Comparison of ENCODE assay signal across 8 cellular contexts in the genomic region with DNA sequence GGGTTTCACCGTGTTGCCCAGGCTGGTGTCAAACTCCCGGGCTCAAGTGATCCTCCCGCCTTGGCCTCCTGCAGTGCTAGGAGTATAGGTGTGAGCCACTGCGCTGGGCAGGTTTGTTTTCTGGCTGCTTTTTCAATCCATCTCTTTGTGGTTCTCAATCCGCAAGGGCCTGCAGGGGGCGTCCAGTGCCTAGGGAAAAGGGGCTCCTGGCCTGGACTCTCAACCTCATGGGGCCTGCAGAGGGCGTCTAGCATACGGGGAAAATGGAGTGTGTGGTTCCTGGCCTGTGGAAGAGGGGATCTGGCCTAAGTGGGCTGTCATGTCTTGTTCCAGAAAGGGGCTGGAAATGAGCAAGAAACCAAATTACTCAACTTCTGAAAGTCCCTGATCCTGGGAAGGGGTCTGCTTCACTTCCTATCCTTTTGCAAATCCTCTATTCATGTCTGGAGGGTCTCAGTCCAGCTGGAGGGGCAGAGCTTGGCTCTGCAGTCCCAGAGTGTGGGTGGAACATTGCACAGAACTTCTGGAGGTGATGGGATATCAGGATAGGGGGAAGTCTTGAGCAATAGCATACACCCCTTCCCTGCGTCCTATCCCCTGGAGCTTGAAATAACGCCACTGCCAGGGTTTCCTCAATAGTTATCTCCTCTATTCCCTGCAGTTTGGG. TPM values are rescaled to one million over a fixed set of nuclear protein-coding genes. Genes with fewer than 3 reads are reported as not detected.
A peak's percentile ranks its signal among the peaks of the same experiment; 100 is the strongest.
DNase-seq lines count a peak whose midpoint lies in the region; ATAC-seq, FAIRE-seq and TF ChIP-seq lines count a peak whose summit lies in the region.

No MANE protein-coding gene starts in this region.

- no peaks in the 10 kb centered on the region for H3K36me3 ChIP-seq in pancreas

- H3K4me3 ChIP-seq in fibroblast of mammary gland (ENCODE audit: control insufficient read depth, low read depth, low read length) = no peak overlapping the region
- no peak overlapping the region for H3K4me3 ChIP-seq in pancreas

- peak; percentile 56 for DNase-seq in COR-L47 (lab: John Stamatoyannopoulos, UW)
- peak; percentile 80 for DNase-seq in HEK293T (ENCODE audit: extremely low spot score)
- DNase-seq in NOMO-1 (lab: John Stamatoyannopoulos, UW; ENCODE audit: unreplicated experiment in 2 of 2) = peak; percentile 18 to 23
- DNase-seq in activated T-cell treated with anti-CD3 and anti-CD28 coated beads for 1 hour (ENCODE audit: low read depth) = peak; percentile 47
- DNase-seq in fibroblast of mammary gland (ENCODE audit: low read depth) = peak; percentile 79
- peak in 3 of 6 donors; percentile 34 to 80 (median 57) for DNase-seq in pancreas
- DNase-seq in middle frontal gyrus (ENCODE audit: extremely low spot score, low spot score) = no peak

- POLR2A ChIA-PET in HEK293T (lab: Yijun Ruan, JAX) = no interaction called here

- no peaks in the 10 kb centered on the region for H3K27me3 ChIP-seq in pancreas

- TF ChIP-seq CTCF in fibroblast of mammary gland (conservative IDR thresholded peaks at IDR 0.05; ENCODE audit: control insufficient read depth, insufficient read depth, low read depth, low read length) (peak; percentile 95), pancreas (IDR thresholded peaks at IDR 0.05) (peak in 3 of 4 donors; percentile 10 to 45 (median 29))

- ATAC-seq in pancreas (peak in 3 of 4 donors; percentile 82 to 96 (median 89)), GM18858 (IDR thresholded peaks at IDR 0.05; ENCODE audit: unreplicated experiment) (no peak)

- intact Hi-C loops in pancreas (cut with DNase I) = no loop called here

- no peak for FAIRE-seq in pancreas (lab: Jason Lieb, UNC)

- WGBS in pancreas, 2 donors = 43 to 52% methylated on average over 10 of the region's 10 CpGs

- CTCF ChIA-PET in HEK293T (lab: Yijun Ruan, JAX) = interaction anchor here (1.0 to 3.2 kb wide), 3 partner anchors 16 to 27 kb away, joined by 3 to 11 read pairs (median 8); a partner anchor contains a TSS

- no peak overlapping the region for H3K27ac ChIP-seq in pancreas

- no peaks in the 10 kb centered on the region for H3K4me1 ChIP-seq in pancreas

- no peaks in the 10 kb centered on the region for H3K9me3 ChIP-seq in pancreas

TF ChIP-seq in HEK293T, 16 proteins besides CTCF, POLR2A, EP300 and RAD21:
- no peak for TF ChIP-seq TARDBP (IDR thresholded peaks at IDR 0.05)
- TF ChIP-seq FOXM1 (IDR thresholded peaks at IDR 0.05; ENCODE audit: borderline replicate concordance) = no peak
- no peak for TF ChIP-seq ARNT (IDR thresholded peaks at IDR 0.05)
- no peak for TF ChIP-seq SUZ12 (IDR thresholded peaks at IDR 0.05)
- no peak for TF ChIP-seq BHLHE40 (IDR thresholded peaks at IDR 0.05; ENCODE audit: borderline replicate concordance)
- no peak for TF ChIP-seq FOXK2 (IDR thresholded peaks at IDR 0.05)
- TF ChIP-seq L3MBTL2 (conservative IDR thresholded peaks at IDR 0.05) = no peak
- TF ChIP-seq, protein P1, sequence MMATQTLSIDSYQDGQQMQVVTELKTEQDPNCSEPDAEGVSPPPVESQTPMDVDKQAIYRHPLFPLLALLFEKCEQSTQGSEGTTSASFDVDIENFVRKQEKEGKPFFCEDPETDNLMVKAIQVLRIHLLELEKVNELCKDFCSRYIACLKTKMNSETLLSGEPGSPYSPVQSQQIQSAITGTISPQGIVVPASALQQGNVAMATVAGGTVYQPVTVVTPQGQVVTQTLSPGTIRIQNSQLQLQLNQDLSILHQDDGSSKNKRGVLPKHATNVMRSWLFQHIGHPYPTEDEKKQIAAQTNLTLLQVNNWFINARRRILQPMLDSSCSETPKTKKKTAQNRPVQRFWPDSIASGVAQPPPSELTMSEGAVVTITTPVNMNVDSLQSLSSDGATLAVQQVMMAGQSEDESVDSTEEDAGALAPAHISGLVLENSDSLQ (IDR thresholded peaks at IDR 0.05) = no peak
- no peak for TF ChIP-seq SP1 (IDR thresholded peaks at IDR 0.05)
- no peak for TF ChIP-seq LEF1 (IDR thresholded peaks at IDR 0.05; ENCODE audit: borderline replicate concordance)
- TF ChIP-seq NFRKB (IDR thresholded peaks at IDR 0.05) = no peak
- TF ChIP-seq CTBP1 (IDR thresholded peaks at IDR 0.05; ENCODE audit: borderline replicate concordance) = no peak
- no peak for TF ChIP-seq FOXA1 (IDR thresholded peaks at IDR 0.05)

RNA-seq across cellular contexts. Expression of a gene that starts 12.7 kb away (rescaled TPM):
- total RNA-seq in pancreas = not detected
- not detected for polyA plus RNA-seq in pancreas

RNA-seq across cellular contexts. Expression of a gene that starts 15.9 kb away (rescaled TPM):
- total RNA-seq in pancreas = 1 to 10 TPM in 2 of 6 donors, under 1 TPM in 2, not detected in 2; 0.35 to 2.8 (median 1.8) TPM
- polyA plus RNA-seq in pancreas = 1 to 10 TPM in 1 of 2 donors, under 1 TPM in 1; 0.68 to 2.1 TPM

RNA-seq across cellular contexts. Expression of a gene that starts 23.2 kb away (rescaled TPM):
- 1 to 10 TPM; 4.1 to 8.2 (median 5.9) TPM for total RNA-seq in pancreas
- 10 to 100 TPM; 12.6 to 30.0 TPM for polyA plus RNA-seq in pancreas

RNA-seq across cellular contexts. Expression of a gene that starts 28.7 kb away (rescaled TPM):
- 10 to 100 TPM; 11.0 to 30.8 (median 18.8) TPM for total RNA-seq in pancreas
- polyA plus RNA-seq in pancreas = 10 to 100 TPM; 58.0 to 60.5 TPM

RNA-seq across cellular contexts. Expression of a gene that starts 34.8 kb away (rescaled TPM):
- 10 to 100 TPM in 3 of 6 donors, 1 to 10 TPM in 2, not detected in 1; 1.9 to 12.1 (median 10.0) TPM for total RNA-seq in pancreas
- 10 to 100 TPM; 12.1 to 53.5 TPM for polyA plus RNA-seq in pancreas
